Comparison of ENCODE assay signal across 14 cellular contexts in the genomic region with DNA sequence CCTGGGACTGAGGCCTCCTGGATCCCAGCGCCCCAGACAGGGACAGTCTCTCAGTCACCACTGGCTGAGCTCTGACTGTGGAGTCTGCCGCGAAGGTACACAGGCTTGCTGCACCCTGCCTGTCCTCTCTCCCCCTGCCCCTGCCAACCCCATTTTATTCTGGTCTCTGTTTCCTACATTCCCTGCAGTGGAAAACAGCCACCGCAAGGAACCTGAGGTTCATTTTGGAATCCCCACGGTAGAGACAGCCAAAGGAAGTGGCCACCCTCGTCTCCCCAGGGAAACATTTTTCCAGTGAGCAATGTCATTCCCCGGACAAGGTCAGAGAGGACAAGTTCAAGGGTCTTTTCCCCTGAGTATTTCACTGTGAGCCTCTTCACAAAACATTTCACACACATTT. TPM values are rescaled to one million over a fixed set of nuclear protein-coding genes. Genes with fewer than 3 reads are reported as not detected.
DNase-seq lines count a peak whose midpoint lies in the region; ATAC-seq and TF ChIP-seq lines count a peak whose summit lies in the region.
"Had no signal": no experiment of that assay in that cellular context is flagged by ENCODE, and none has a peak within 500 bp of the region (broad histone marks: within the 10 kb centered on the region; RNA-seq: fewer than 3 reads in every experiment).

No MANE protein-coding gene starts in this region.

- TF ChIP-seq CTCF in cardiac muscle cell (IDR thresholded peaks at IDR 0.05; ENCODE audit: low read depth, low read length) (no peak), left lung (IDR thresholded peaks at IDR 0.05) (no peak)

- H3K27me3 ChIP-seq in cardiac muscle cell, result no peaks in the 10 kb centered on the region
- no peaks in the 10 kb centered on the region for H3K27me3 ChIP-seq in left lung
- H3K27me3 ChIP-seq in aorta (ENCODE audit: control insufficient read depth in 1 of 2, insufficient read depth in 2 of 2, low read length in 1 of 2), result no peaks in the 10 kb centered on the region
- H3K27me3 ChIP-seq: SJSA1 had no signal

- WGBS in aorta, 2 donors, result 55 to 61% methylated on average over 7 of the region's 7 CpGs

- peaks cover 18% of the 10 kb centered on the region for H3K4me1 ChIP-seq in cardiac muscle cell (ENCODE audit: low read depth)
- peaks cover 16 to 35% of the 10 kb centered on the region in 2 donors for H3K4me1 ChIP-seq in left lung
- H3K4me1 ChIP-seq in aorta (ENCODE audit: control insufficient read depth in 1 of 2, insufficient read depth in 2 of 2, low read length in 2 of 2), result no peaks in the 10 kb centered on the region

- no peaks in the 10 kb centered on the region for H3K9me3 ChIP-seq in cardiac muscle cell (ENCODE audit: low read depth)
- no peaks in the 10 kb centered on the region for H3K9me3 ChIP-seq in left lung
- H3K9me3 ChIP-seq in aorta (ENCODE audit: control insufficient read depth, low read length), result no peaks in the 10 kb centered on the region
- H3K9me3 ChIP-seq: SJSA1 had no signal

- ATAC-seq in left cardiac atrium (no peak), left lung (no peak), HG03439 (IDR thresholded peaks at IDR 0.05; ENCODE audit: unreplicated experiment) (no peak), aorta (ENCODE audit: low FRiP score) (no peak)
- ATAC-seq: activated CD8-positive, alpha-beta T cell treated with anti-CD3 and anti-CD28 coated beads for 36 hours; HCT116; stimulated activated naive B cell treated with anti-CD40 and anti-IgM and Interleukin-4, amounts not matched to agents 10 μg/mL and 1 μg/mL and 100 μg/mL, for 72 hours had no signal

- DNase-seq in cardiac muscle cell (ENCODE audit: low read depth in 1 of 2, low spot score in 1 of 2), result peak in 1 of 2 donors; percentile 44
- DNase-seq in left cardiac atrium, result no peak
- DNase-seq in left lung, result no peak
- peak; percentile 14 for DNase-seq in retina
- no peak for DNase-seq in NOMO-1 (lab: John Stamatoyannopoulos, UW; ENCODE audit: unreplicated experiment in 2 of 2)
- no peak for DNase-seq in activated T-cell treated with anti-CD3 and anti-CD28 coated beads, Interleukin-2, amount 50 U/mL, for 1 hour
- DNase-seq in aorta, result no peak
- DNase-seq: activated CD8-positive, alpha-beta T cell treated with anti-CD3 and anti-CD28 coated beads for 36 hours; activated gamma-delta T cell treated with Interleukin-2 at 50 U/mL for 16 hours; NCI-H2171 treated with DMSO at 0.1 percent for 48 hours; stimulated activated naive B cell treated with anti-CD40 and anti-IgM and Interleukin-4, amounts not matched to agents 10 μg/mL and 1 μg/mL and 100 μg/mL, for 72 hours had no signal

- no peak overlapping the region for H3K4me3 ChIP-seq in cardiac muscle cell
- no peak overlapping the region for H3K4me3 ChIP-seq in left lung
- H3K4me3 ChIP-seq in aorta (ENCODE audit: low read length in 2 of 2), result no peak overlapping the region
- H3K4me3 ChIP-seq: SJSA1 had no signal

- H3K36me3 ChIP-seq in cardiac muscle cell (no peaks in the 10 kb centered on the region), left lung (no peaks in the 10 kb centered on the region), aorta (ENCODE audit: control insufficient read depth in 1 of 2, insufficient read depth in 2 of 2, low read length in 1 of 2) (no peaks in the 10 kb centered on the region)
- H3K36me3 ChIP-seq: SJSA1 had no signal

- peak overlapping the region; percentile 60 for H3K27ac ChIP-seq in cardiac muscle cell
- peak overlapping the region; percentile 19 to 37 for H3K27ac ChIP-seq in left lung
- no peak overlapping the region for H3K27ac ChIP-seq in aorta (ENCODE audit: low read depth in 1 of 2, low read length in 2 of 2)
- H3K27ac ChIP-seq: SJSA1 had no signal

- intact Hi-C loops in left cardiac atrium (cut with DNase I), result loop anchor here (5.0 kb wide), 1 partner anchor 91 kb away; no protein-coding TSS in a partner anchor
- intact Hi-C loops in left lung (cut with DNase I), result loop anchor here in 1 of 2 donors (10.0 kb wide), 1 partner anchor 94 kb away; no protein-coding TSS in a partner anchor
- intact Hi-C loops in aorta (cut with DNase I), result loop anchor here in 1 of 2 donors (10.0 kb wide), 1 partner anchor 114 kb away; no protein-coding TSS in a partner anchor

RNA-seq across cellular contexts. Expression of a gene that starts 56.6 kb away (rescaled TPM):
- total RNA-seq in cardiac muscle cell, result 83.7 and 91.8 TPM in 2 replicates
- 120 and 125 TPM in 2 replicates for polyA plus RNA-seq in cardiac muscle cell
- 10 to 100 TPM; 40.0 to 48.4 TPM for total RNA-seq in left cardiac atrium
- 10 to 100 TPM; 84.5 to 90.9 TPM for total RNA-seq in left lung
- 10 to 100 TPM; 71.9 to 73.1 TPM for total RNA-seq in aorta
- polyA plus RNA-seq in aorta, result 10 to 100 TPM; 64.4 to 76.6 TPM

Comparison
In these comparisons a context has a peak if more than half of its experiments do, and no peak if none do; other contexts are left out.
1. H3K27ac ChIP-seq: peak in cardiac muscle cell (single experiment) and left lung (2 of 2); none in aorta (0 of 2).